ENCODE assay signal across 9 cellular contexts in the genomic region with DNA sequence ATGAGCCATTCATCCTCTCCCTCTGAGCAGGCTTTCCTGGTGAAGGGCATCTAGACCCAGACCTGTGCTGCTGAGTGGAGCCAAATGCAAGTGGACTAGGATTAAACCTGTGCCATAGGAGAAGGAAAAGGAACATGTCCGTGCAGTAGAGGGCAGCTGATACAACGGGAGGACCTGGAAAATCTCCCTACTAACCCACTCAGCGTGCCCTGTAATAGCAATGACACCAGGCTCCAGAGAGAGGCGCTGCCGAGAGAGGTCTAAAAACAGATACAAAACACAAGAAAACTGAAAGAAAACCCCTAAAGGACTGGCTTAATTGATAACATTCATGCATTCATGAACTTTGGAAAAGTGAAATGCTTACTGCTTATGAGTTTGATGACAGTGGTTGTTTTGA.
DNase-seq lines count a peak whose midpoint lies in the region; ATAC-seq and TF ChIP-seq lines count a peak whose summit lies in the region.
"Had no signal": no experiment of that assay in that cellular context is flagged by ENCODE, and none has a peak within 500 bp of the region (broad histone marks: within the 10 kb centered on the region; RNA-seq: fewer than 3 reads in every experiment).

No MANE protein-coding gene starts in this region.

- H3K4me3 ChIP-seq in gastroesophageal sphincter (no peak overlapping the region), gastrocnemius medialis (no peak overlapping the region)

- TF ChIP-seq CTCF in GM12874 (IDR thresholded peaks at IDR 0.05; ENCODE audit: insufficient read depth, low read depth, low read length) (0 out of 2 replicates have a peak, but pooled peaks have one; percentile 3), WTC11 (IDR thresholded peaks at IDR 0.05) (no peak), gastroesophageal sphincter (IDR thresholded peaks at IDR 0.05) (no peak), gastrocnemius medialis (IDR thresholded peaks at IDR 0.05 in 4 of 5, conservative IDR thresholded peaks at IDR 0.05 in 1 of 5) (peak in 1 of 5 experiments; percentile 25)

- H3K9me3 ChIP-seq in gastroesophageal sphincter (no peaks in the 10 kb centered on the region), gastrocnemius medialis (no peaks in the 10 kb centered on the region)

- intact Hi-C loops in gastrocnemius medialis (cut with DNase I; ENCODE audit: low total_unique reads), result loop anchor here (5.0 to 10.0 kb wide), 2 partner anchors 65 to 313 kb away; a partner anchor contains a TSS
- intact Hi-C loops in activated T-helper 1 cell treated with anti-CD3 and anti-CD28 coated beads, Interleukin-12 subunit alpha, Interleukin-12 subunit beta, Interleukin-2, Interleukin-4 antibody, amounts not matched to agents 30 ng/mL and 10 ng/mL and 1 ng/mL, durations not matched to agents 14 hours and 24 hours and 36 hours (cut with micrococcal nuclease), result no loop called here

- peaks cover 43% of the 10 kb centered on the region for H3K4me1 Mint-ChIP-seq in WTC11
- H3K4me1 Mint-ChIP-seq in activated T-helper 1 cell treated with anti-CD3 and anti-CD28 coated beads, Interleukin-12 subunit alpha, Interleukin-12 subunit beta, Interleukin-2, Interleukin-4 antibody, amounts not matched to agents 30 ng/mL and 10 ng/mL and 1 ng/mL, durations not matched to agents 14 hours and 24 hours and 36 hours (ENCODE audit: low read depth), result peaks cover 29% of the 10 kb centered on the region
- H3K4me1 Mint-ChIP-seq in naive thymus-derived CD8-positive, alpha-beta T cell, result peaks cover 10 to 20% (median 16%) of the 10 kb centered on the region in 4 donors

- TF ChIP-seq POLR2A in gastroesophageal sphincter (IDR thresholded peaks at IDR 0.05) (no peak), gastrocnemius medialis (IDR thresholded peaks at IDR 0.05) (no peak)

- H3K27me3 ChIP-seq in gastroesophageal sphincter (no peaks in the 10 kb centered on the region), gastrocnemius medialis (no peaks in the 10 kb centered on the region)

- WGBS in gastroesophageal sphincter (ENCODE audit: low coverage in 1 of 2), 2 donors, result 48 to 50% methylated on average over 1 to 4 of the region's 5 CpGs

- TF ChIP-seq EP300 in gastroesophageal sphincter (IDR thresholded peaks at IDR 0.05), result no peak

- H3K27ac ChIP-seq in gastroesophageal sphincter (peak overlapping the region in 3 of 4 donors; percentile 76 to 82 (median 77)), gastrocnemius medialis (peak overlapping the region; percentile 87 to 93 (median 92))

- peak overlapping the region; percentile 69 for H3K27ac Mint-ChIP-seq in WTC11
- H3K27ac Mint-ChIP-seq in activated T-helper 1 cell treated with anti-CD3 and anti-CD28 coated beads, Interleukin-12 subunit alpha, Interleukin-12 subunit beta, Interleukin-2, Interleukin-4 antibody, amounts not matched to agents 30 ng/mL and 10 ng/mL and 1 ng/mL, durations not matched to agents 14 hours and 24 hours and 36 hours, result no peak overlapping the region
- H3K27ac Mint-ChIP-seq in naive thymus-derived CD8-positive, alpha-beta T cell, result no peak overlapping the region
- H3K27ac Mint-ChIP-seq: dendritic cell treated with granulocyte-macrophage colony-stimulating factor and Interleukin-4, amounts not matched to agents 40 ng/mL and 50 ng/mL, for 4 days had no signal

- H3K4me3 Mint-ChIP-seq in WTC11, result no peak overlapping the region
- H3K4me3 Mint-ChIP-seq in activated T-helper 1 cell treated with anti-CD3 and anti-CD28 coated beads, Interleukin-12 subunit alpha, Interleukin-12 subunit beta, Interleukin-2, Interleukin-4 antibody, amounts not matched to agents 30 ng/mL and 10 ng/mL and 1 ng/mL, durations not matched to agents 14 hours and 24 hours and 36 hours, result no peak overlapping the region
- no peak overlapping the region for H3K4me3 Mint-ChIP-seq in naive thymus-derived CD8-positive, alpha-beta T cell
- H3K4me3 Mint-ChIP-seq: dendritic cell treated with granulocyte-macrophage colony-stimulating factor and Interleukin-4, amounts not matched to agents 40 ng/mL and 50 ng/mL, for 4 days had no signal

- ATAC-seq in WTC11 (peak; percentile 7), gastroesophageal sphincter (no peak), gastrocnemius medialis (peak in 1 of 2 donors; percentile 10), HG02870 (IDR thresholded peaks at IDR 0.05; ENCODE audit: unreplicated experiment) (no peak)
- ATAC-seq in naive thymus-derived CD8-positive, alpha-beta T cell, result no peak

- POLR2A ChIA-PET in WTC11 (lab: Charles Lee), result interaction anchor here (0.6 to 4.0 kb wide), 3 partner anchors 104 to 158 kb away, joined by 6 to 24 read pairs (median 6); a partner anchor contains a TSS
- POLR2A ChIA-PET in naive thymus-derived CD8-positive, alpha-beta T cell (lab: Charles Lee), result no interaction called here

- peaks cover 4 to 79% (median 53%) of the 10 kb centered on the region in 3 donors for H3K4me1 ChIP-seq in gastroesophageal sphincter
- H3K4me1 ChIP-seq in gastrocnemius medialis, result peaks cover 90 to 92% of the 10 kb centered on the region in 2 donors

- CTCF ChIA-PET in WTC11 (lab: Charles Lee), result interaction anchor here (0.6 to 11.7 kb wide), 23 partner anchors 12 to 398 kb away, joined by 3 to 621 read pairs (median 4); a partner anchor contains a TSS

- peaks cover 11% of the 10 kb centered on the region; the same call in 1 of the 2 replicates for H3K36me3 Mint-ChIP-seq in WTC11
- peaks cover 8% of the 10 kb centered on the region for H3K36me3 Mint-ChIP-seq in activated T-helper 1 cell treated with anti-CD3 and anti-CD28 coated beads, Interleukin-12 subunit alpha, Interleukin-12 subunit beta, Interleukin-2, Interleukin-4 antibody, amounts not matched to agents 30 ng/mL and 10 ng/mL and 1 ng/mL, durations not matched to agents 14 hours and 24 hours and 36 hours (ENCODE audit: low read depth)
- H3K36me3 Mint-ChIP-seq in naive thymus-derived CD8-positive, alpha-beta T cell, result peaks cover 0 to 16% (median 0%) of the 10 kb centered on the region in 3 donors

- H3K9me3 Mint-ChIP-seq in WTC11, result no peaks in the 10 kb centered on the region
- H3K9me3 Mint-ChIP-seq in activated T-helper 1 cell treated with anti-CD3 and anti-CD28 coated beads, Interleukin-12 subunit alpha, Interleukin-12 subunit beta, Interleukin-2, Interleukin-4 antibody, amounts not matched to agents 30 ng/mL and 10 ng/mL and 1 ng/mL, durations not matched to agents 14 hours and 24 hours and 36 hours, result no peaks in the 10 kb centered on the region
- H3K9me3 Mint-ChIP-seq in naive thymus-derived CD8-positive, alpha-beta T cell, result no peaks in the 10 kb centered on the region
- H3K9me3 Mint-ChIP-seq: dendritic cell treated with granulocyte-macrophage colony-stimulating factor and Interleukin-4, amounts not matched to agents 40 ng/mL and 50 ng/mL, for 4 days had no signal

- no peaks in the 10 kb centered on the region for H3K27me3 Mint-ChIP-seq in WTC11 (ENCODE audit: low read depth)
- H3K27me3 Mint-ChIP-seq in activated T-helper 1 cell treated with anti-CD3 and anti-CD28 coated beads, Interleukin-12 subunit alpha, Interleukin-12 subunit beta, Interleukin-2, Interleukin-4 antibody, amounts not matched to agents 30 ng/mL and 10 ng/mL and 1 ng/mL, durations not matched to agents 14 hours and 24 hours and 36 hours (ENCODE audit: insufficient read depth), result no peaks in the 10 kb centered on the region
- no peaks in the 10 kb centered on the region for H3K27me3 Mint-ChIP-seq in naive thymus-derived CD8-positive, alpha-beta T cell
- H3K27me3 Mint-ChIP-seq: dendritic cell treated with granulocyte-macrophage colony-stimulating factor and Interleukin-4, amounts not matched to agents 40 ng/mL and 50 ng/mL, for 4 days had no signal

- DNase-seq in WTC11 (ENCODE audit: low spot score) (peak; percentile 50), gastrocnemius medialis (no peak), NCI-H774 (lab: John Stamatoyannopoulos, UW) (no peak)
- no peak for DNase-seq in activated T-helper 1 cell treated with anti-CD3 and anti-CD28 coated beads, Interleukin-12 subunit alpha, Interleukin-12 subunit beta, Interleukin-2, Interleukin-4 antibody, amounts not matched to agents 30 ng/mL and 10 ng/mL and 1 ng/mL, durations not matched to agents 14 hours and 24 hours and 36 hours (ENCODE audit: low spot score)
- no peak for DNase-seq in naive thymus-derived CD8-positive, alpha-beta T cell

- H3K36me3 ChIP-seq in gastroesophageal sphincter (peaks cover 0 to 23% of the 10 kb centered on the region in 2 donors), gastrocnemius medialis (no peaks in the 10 kb centered on the region)

- in situ Hi-C loops in gastrocnemius medialis (cut with MboI; ENCODE audit: low sequenced_read_pairs in 4 of 4), result loop anchor here (5.0 to 25.0 kb wide), 3 partner anchors 105 to 320 kb away; a partner anchor contains a TSS

TF ChIP-seq in WTC11, 78 proteins besides CTCF, POLR2A, EP300 and RAD21:
- TF ChIP-seq, protein P1, sequence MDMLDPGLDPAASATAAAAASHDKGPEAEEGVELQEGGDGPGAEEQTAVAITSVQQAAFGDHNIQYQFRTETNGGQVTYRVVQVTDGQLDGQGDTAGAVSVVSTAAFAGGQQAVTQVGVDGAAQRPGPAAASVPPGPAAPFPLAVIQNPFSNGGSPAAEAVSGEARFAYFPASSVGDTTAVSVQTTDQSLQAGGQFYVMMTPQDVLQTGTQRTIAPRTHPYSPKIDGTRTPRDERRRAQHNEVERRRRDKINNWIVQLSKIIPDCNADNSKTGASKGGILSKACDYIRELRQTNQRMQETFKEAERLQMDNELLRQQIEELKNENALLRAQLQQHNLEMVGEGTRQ (CRISPR knock-in tag; IDR thresholded peaks at IDR 0.05), result no peak
